17 cellular contexts compared by ENCODE assay signal in the genomic region with DNA sequence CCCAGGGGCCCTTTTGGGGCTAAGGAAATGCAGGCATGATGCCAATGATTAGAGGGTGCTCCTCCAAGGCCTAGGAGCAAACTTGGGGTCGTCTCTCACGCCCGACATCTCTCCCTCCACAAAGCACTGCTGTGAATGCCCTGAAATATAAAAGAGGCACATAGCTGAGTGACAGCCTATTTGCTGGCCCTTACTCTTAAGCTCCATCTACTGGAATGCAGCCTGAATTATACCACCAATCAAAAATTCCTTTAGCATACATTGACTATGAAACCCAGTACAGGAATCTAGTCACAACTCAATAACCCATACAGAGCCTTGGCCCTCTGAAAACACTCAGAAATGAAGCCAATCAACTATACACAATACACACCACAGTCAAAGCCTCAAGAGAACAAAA.
DNase-seq lines count a peak whose midpoint lies in the region; ATAC-seq and TF ChIP-seq lines count a peak whose summit lies in the region.
"Had no signal": no experiment of that assay in that cellular context is flagged by ENCODE, and none has a peak within 500 bp of the region (broad histone marks: within the 10 kb centered on the region; RNA-seq: fewer than 3 reads in every experiment).

No MANE protein-coding gene starts in this region.

- no peaks in the 10 kb centered on the region for H3K4me1 ChIP-seq in cardiac muscle cell (ENCODE audit: low read depth)
- H3K4me1 ChIP-seq: body of pancreas, heart right ventricle had no signal

- TF ChIP-seq CTCF in cardiac muscle cell (IDR thresholded peaks at IDR 0.05; ENCODE audit: low read depth, low read length) (peak; percentile 30), VCaP (conservative IDR thresholded peaks at IDR 0.05) (peak; percentile 19; the same call in 1 of the 2 replicates), foreskin fibroblast (IDR thresholded peaks at IDR 0.05; ENCODE audit: low read depth, low read length) (peak; percentile 9)

- H3K27me3 ChIP-seq in cardiac muscle cell, result no peaks in the 10 kb centered on the region
- H3K27me3 ChIP-seq: body of pancreas, heart right ventricle had no signal

- ATAC-seq in HG02938 (IDR thresholded peaks at IDR 0.05; ENCODE audit: unreplicated experiment), result no peak
- ATAC-seq: body of pancreas, heart right ventricle, Panc1 had no signal

- H3K4me3 ChIP-seq in cardiac muscle cell, result no peak overlapping the region
- H3K4me3 ChIP-seq in foreskin fibroblast (ENCODE audit: low read depth in 1 of 2, low read length in 2 of 2), result no peak overlapping the region
- H3K4me3 ChIP-seq: body of pancreas, heart right ventricle, lung had no signal

- no peaks in the 10 kb centered on the region for H3K36me3 ChIP-seq in cardiac muscle cell
- H3K36me3 ChIP-seq: heart right ventricle had no signal

- no peaks in the 10 kb centered on the region for H3K9me3 ChIP-seq in cardiac muscle cell (ENCODE audit: low read depth)
- H3K9me3 ChIP-seq: body of pancreas had no signal

- DNase-seq in cardiac muscle cell (ENCODE audit: low read depth in 1 of 2, low spot score in 1 of 2) (peak; percentile 5 to 39), cardiac septum (ENCODE audit: low spot score) (no peak), foreskin fibroblast (peak in 1 of 2 donors; percentile 4), GM03348 (ENCODE audit: low spot score) (no peak), HuH-7.5 (ENCODE audit: low spot score) (no peak)
- no peak for DNase-seq in activated CD4-positive, alpha-beta T cell treated with anti-CD3 and anti-CD28 coated beads for 4 hours
- DNase-seq: activated CD4-positive, alpha-beta T cell treated with anti-CD3 and anti-CD28 coated beads, Interleukin-2, amount 10 ng/mL, durations not matched to agents 7 days and 5 days; body of pancreas; DMS153; endodermal cell; heart right ventricle; NCI-H345; occipital lobe had no signal

- intact Hi-C loops in cardiac septum (cut with DNase I), result no loop called here

- H3K27ac ChIP-seq in cardiac muscle cell, result no peak overlapping the region
- no peak overlapping the region for H3K27ac ChIP-seq in VCaP
- H3K27ac ChIP-seq: body of pancreas, heart right ventricle had no signal

Comparison
In these comparisons a context has a peak if more than half of its experiments do, and no peak if none do; other contexts are left out.
1. DNase-seq: peak in cardiac muscle cell (2 of 2); none in cardiac septum (single experiment), GM03348 (single experiment), HuH-7.5 (single experiment) and activated CD4-positive, alpha-beta T cell treated with anti-CD3 and anti-CD28 coated beads for 4 hours (0 of 2).
2. Peak in every context shown above with its lines, with median percentiles within 50 percentile points of each other: CTCF ChIP-seq.